21 cellular contexts compared by ENCODE assay signal in genomic region chr10:19860107-19860506, GRCh38. TPM values are rescaled to one million over a fixed set of nuclear protein-coding genes. Genes with fewer than 3 reads are reported as not detected.
"Had no signal": no experiment of that assay in that cellular context is flagged by ENCODE, and none has a peak within 500 bp of the region (broad histone marks: within the 10 kb centered on the region; RNA-seq: fewer than 3 reads in every experiment).

No MANE protein-coding gene starts in this region.

- H2AFZ ChIP-seq: hepatocyte had no signal

- FAIRE-seq: endothelial cell of umbilical vein, frontal cortex, islet of Langerhans, keratinocyte had no signal

- H3K9me3 ChIP-seq: colonic mucosa, esophagus muscularis mucosa, gastroesophageal sphincter, heart left ventricle, left ventricle myocardium inferior, lower lobe of right lung had no signal

- H3K4me1 ChIP-seq: colonic mucosa, foreskin keratinocyte, gastroesophageal sphincter had no signal

- H3K36me3 ChIP-seq: colonic mucosa, esophagus muscularis mucosa, gastroesophageal sphincter, heart left ventricle, left ventricle myocardium inferior, lower lobe of right lung had no signal

- DNase-seq: colonic mucosa; dermis blood vessel endothelial cell; dorsolateral prefrontal cortex; effector CD4-positive, alpha-beta T cell; effector memory CD4-positive, alpha-beta T cell; foreskin keratinocyte; heart left ventricle; hypothalamus; left cardiac atrium; left ventricle myocardium inferior; lower lobe of right lung; mesenchymal stem cell; midbrain; naive thymus-derived CD4-positive, alpha-beta T cell had no signal

- H3K27ac ChIP-seq: colonic mucosa, esophagus muscularis mucosa, foreskin keratinocyte, gastroesophageal sphincter, heart left ventricle, hepatocyte, left ventricle myocardium inferior, lower lobe of right lung had no signal

- ATAC-seq: foreskin keratinocyte; gastroesophageal sphincter; heart left ventricle; left cardiac atrium; lower lobe of right lung; naive thymus-derived CD4-positive, alpha-beta T cell had no signal

- H3K4me2 ChIP-seq: hepatocyte had no signal

- H3K4me3 ChIP-seq: colonic mucosa, dorsolateral prefrontal cortex, esophagus muscularis mucosa, gastroesophageal sphincter, heart left ventricle, hepatocyte, left ventricle myocardium inferior, lower lobe of right lung had no signal

- H3K27me3 ChIP-seq: colonic mucosa, dorsolateral prefrontal cortex, esophagus muscularis mucosa, foreskin keratinocyte, gastroesophageal sphincter, heart left ventricle, hepatocyte had no signal

RNA-seq across cellular contexts. Expression of gene PLXDC2, which starts 43.9 kb away (rescaled TPM):
- polyA plus RNA-seq: naive thymus-derived CD4-positive, alpha-beta T cell had no signal
